In genomic region chr2:16397681-16398475, GRCh38 we compare ENCODE assay signal across 26 cellular contexts.
"Had no signal": no experiment of that assay in that cellular context is flagged by ENCODE, and none has a peak within 500 bp of the region (broad histone marks: within the 10 kb centered on the region; RNA-seq: fewer than 3 reads in every experiment).

No MANE protein-coding gene starts in this region.

- DNase-seq: occipital lobe; ovary; posterior cingulate gyrus; psoas muscle; right cardiac atrium; right lobe of liver; sigmoid colon; small intestine; stimulated activated CD4-positive, alpha-beta T cell treated with anti-CD3 and anti-CD28 coated beads, Interleukin-15, amount 100 ng/mL, for 24 hours; stimulated activated CD4-positive, alpha-beta T cell treated with anti-CD3 and anti-CD28 coated beads, Interleukin-2, amount 100 ng/mL, for 24 hours; stimulated activated CD4-positive, alpha-beta T cell treated with anti-CD3 and anti-CD28 coated beads, Interleukin-2, amount 100 ng/mL, for 48 hours; stimulated activated CD4-positive, alpha-beta T cell treated with anti-CD3 and anti-CD28 coated beads, Interleukin-4, amount 100 ng/mL, for 24 hours; stimulated activated naive B cell treated with anti-CD40 and anti-IgM and Interleukin-4, amounts not matched to agents 10 μg/mL and 1 μg/mL and 100 μg/mL, for 72 hours; stimulated activated naive CD4-positive, alpha-beta T cell treated with Interleukin-2 at 50 U/mL for 16 hours; stomach; thyroid gland; trophoblast cell had no signal

- ATAC-seq: natural killer cell treated with Interleukin-12 subunit alpha and Interleukin-12 subunit beta and Interleukin-15 and Interleukin-18, amount 100 ng/mL, for 72 hours; psoas muscle; right cardiac atrium; right lobe of liver; stimulated activated effector memory CD8-positive, alpha-beta T cell treated with anti-CD3 and anti-CD28 coated beads, Interleukin-12 subunit alpha, Interleukin-12 subunit beta, amount 100 ng/mL, for 72 hours; stimulated activated naive B cell treated with anti-CD40 and anti-IgM and Interleukin-4, amounts not matched to agents 10 μg/mL and 1 μg/mL and 100 μg/mL, for 72 hours had no signal

- H3K79me2 ChIP-seq: parathyroid adenoma had no signal

- H3K9me3 ChIP-seq: ovary, psoas muscle, right lobe of liver, sigmoid colon, stomach, thoracic aorta, thyroid gland, tibial nerve, upper lobe of left lung, vagina had no signal

- FAIRE-seq: small intestine, urothelium cell line had no signal

- H3K9ac ChIP-seq: neural progenitor cell, parathyroid adenoma had no signal

- H3K36me3 ChIP-seq: neural progenitor cell, ovary, right lobe of liver, sigmoid colon, stomach, thoracic aorta, thyroid gland, tibial nerve, upper lobe of left lung, vagina had no signal

- H3K27me3 ChIP-seq: neural progenitor cell, ovary, right lobe of liver, sigmoid colon, stomach, thyroid gland, tibial nerve, upper lobe of left lung, vagina had no signal

- H3K27ac ChIP-seq: neural progenitor cell, ovary, parathyroid adenoma, psoas muscle, right lobe of liver, sigmoid colon, stomach, thoracic aorta, thyroid gland, upper lobe of left lung, vagina had no signal

- H3K4me1 ChIP-seq: parathyroid adenoma, psoas muscle, right lobe of liver, sigmoid colon, thyroid gland, upper lobe of left lung, vagina had no signal

- H3K4me2 ChIP-seq: neural progenitor cell had no signal

- H3K4me3 ChIP-seq: neural progenitor cell, ovary, psoas muscle, right lobe of liver, sigmoid colon, stomach, thoracic aorta, thyroid gland, tibial nerve, upper lobe of left lung, vagina had no signal

- H2AFZ ChIP-seq: neural progenitor cell, parathyroid adenoma had no signal
